Comparison of ENCODE assay signal across 8 cellular contexts in the genomic region with DNA sequence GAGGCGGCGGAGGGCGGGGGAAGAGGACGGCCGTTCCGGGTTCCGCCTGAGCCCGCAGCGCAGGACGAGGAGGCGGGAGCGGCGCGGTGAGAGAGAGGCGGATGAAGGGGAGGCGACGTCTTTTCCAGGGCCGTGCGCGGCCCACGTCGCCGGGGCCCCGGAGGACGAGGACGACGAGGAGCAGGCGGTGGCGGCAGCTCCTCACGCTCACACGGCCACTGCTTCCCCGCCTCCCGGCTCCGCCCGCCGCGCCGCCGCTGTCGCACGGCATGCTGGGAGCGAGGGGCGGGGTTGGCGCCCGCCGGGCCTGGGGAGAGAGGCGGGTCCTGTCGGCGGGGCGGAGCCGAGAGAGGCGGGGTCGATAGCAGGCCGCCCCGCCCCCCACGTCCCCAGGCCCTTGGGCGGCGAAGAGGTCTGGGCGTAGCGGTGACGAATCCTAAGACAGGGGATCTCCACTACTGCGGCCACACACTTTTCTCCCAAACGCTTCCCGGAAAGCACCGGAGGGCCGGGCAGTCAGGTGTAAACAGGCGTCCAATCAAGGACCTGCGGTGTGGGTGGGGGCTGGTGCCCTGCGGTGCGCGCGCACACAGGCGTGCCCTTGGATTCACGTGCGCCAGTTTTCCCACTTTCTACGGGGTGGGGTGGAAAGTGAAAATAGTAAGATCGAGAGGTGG. TPM values are rescaled to one million over a fixed set of nuclear protein-coding genes. Genes with fewer than 3 reads are reported as not detected.
A peak's percentile ranks its signal among the peaks of the same experiment; 100 is the strongest.
DNase-seq lines count a peak whose midpoint lies in the region; ATAC-seq and TF ChIP-seq lines count a peak whose summit lies in the region.
"Not testable (repeated sequence)": the region's sequence is repeated elsewhere in the genome, so short reads cannot be mapped to it uniquely, and the experiment has no call there.

A gene (minus strand): TSS at position 220 of the 677 bp plus-strand sequence. CDS start 367 bp downstream, outside the sequence.

- H3K4me1 ChIP-seq in CD4-positive, alpha-beta memory T cell (ENCODE audit: insufficient read depth, low read length): peaks cover 29% of the 10 kb centered on the region
- peaks cover 0 to 10% (median under 1%) of the 10 kb centered on the region in 4 donors for H3K4me1 ChIP-seq in right lobe of liver

- H3K27me3 ChIP-seq in CD4-positive, alpha-beta memory T cell (ENCODE audit: insufficient read depth, low read length); dorsolateral prefrontal cortex; right lobe of liver: not testable (repeated sequence)

- peaks cover 16 to 43% (median 31%) of the 10 kb centered on the region in 4 donors for H3K4me1 Mint-ChIP-seq in CD4-positive, alpha-beta memory T cell
- H3K4me1 Mint-ChIP-seq in activated CD4-positive, alpha-beta memory T cell treated with anti-CD3 and anti-CD28 coated beads, Interleukin-2, amount 10 ng/mL, durations not matched to agents 7 days and 5 days: peaks cover 27% of the 10 kb centered on the region

- DNase-seq in CD4-positive, alpha-beta memory T cell: peak; percentile 91 to 96 (median 94)
- DNase-seq in HK-2 (ENCODE audit: unreplicated experiment): peak; percentile 95
- DNase-seq in NCI-H82 treated with DMSO at 0.1 percent for 48 hours (lab: John Stamatoyannopoulos, UW; ENCODE audit: unreplicated experiment): peak; percentile 82
- DNase-seq in activated CD4-positive, alpha-beta memory T cell treated with anti-CD3 and anti-CD28 coated beads, Interleukin-2, amount 10 ng/mL, durations not matched to agents 7 days and 5 days: peak; percentile 93
- peak; percentile 75 to 96 (median 85) for DNase-seq in dorsolateral prefrontal cortex
- DNase-seq in right lobe of liver: peak; percentile 94 to 97 (median 96)
- peak; percentile 91 for DNase-seq in stimulated activated CD4-positive, alpha-beta T cell treated with anti-CD3 and anti-CD28 coated beads, Interleukin-4, amount 100 ng/mL, for 24 hours

- TF ChIP-seq POLR2A in right lobe of liver (IDR thresholded peaks at IDR 0.05): peak; percentile 91

- not testable (repeated sequence) for H3K36me3 Mint-ChIP-seq in CD4-positive, alpha-beta memory T cell; activated CD4-positive, alpha-beta memory T cell treated with anti-CD3 and anti-CD28 coated beads, Interleukin-2, amount 10 ng/mL, durations not matched to agents 7 days and 5 days (ENCODE audit: low read depth)

- not testable (repeated sequence) for H3K27me3 Mint-ChIP-seq in CD4-positive, alpha-beta memory T cell; activated CD4-positive, alpha-beta memory T cell treated with anti-CD3 and anti-CD28 coated beads, Interleukin-2, amount 10 ng/mL, durations not matched to agents 7 days and 5 days

- peak in 18 of 56 donors; percentile 6 to 51 (median 20) for TF ChIP-seq CTCF in dorsolateral prefrontal cortex (IDR thresholded peaks at IDR 0.05 in 54 of 56, conservative IDR thresholded peaks at IDR 0.05 in 2 of 56; ENCODE audit: low read depth in 1 of 56, partially characterized antibody in 56 of 56)
- TF ChIP-seq CTCF in right lobe of liver (IDR thresholded peaks at IDR 0.05): not testable (repeated sequence)

- POLR2A ChIA-PET in CD4-positive, alpha-beta memory T cell (lab: Charles Lee; ENCODE audit: partially characterized antibody): interaction anchor here (1.0 to 2.1 kb wide), 4 partner anchors 16 to 127 kb away, joined by 3 to 10 read pairs (median 4); a partner anchor contains a TSS
- POLR2A ChIA-PET in activated CD4-positive, alpha-beta memory T cell treated with anti-CD3 and anti-CD28 coated beads, Interleukin-2, amount 10 ng/mL, durations not matched to agents 7 days and 5 days (lab: Charles Lee): interaction anchor here (0.7 to 3.3 kb wide), 8 partner anchors 16 to 141 kb away, joined by 3 to 32 read pairs (median 5); a partner anchor contains a TSS

- H3K36me3 ChIP-seq in CD4-positive, alpha-beta memory T cell (ENCODE audit: insufficient read depth, low read length); right lobe of liver: not testable (repeated sequence)

- peak within 1 kb of the TSS; percentile 69 for H3K27ac ChIP-seq in CD4-positive, alpha-beta memory T cell (ENCODE audit: low read depth, low read length)
- H3K27ac ChIP-seq in dorsolateral prefrontal cortex (peak within 1 kb of the TSS in 57 of 59 donors; percentile 25 to 95 (median 74)), right lobe of liver (peak within 1 kb of the TSS; percentile 65 to 83 (median 66))

- intact Hi-C loops in CD4-positive, alpha-beta memory T cell (cut with micrococcal nuclease): loop anchor here (1.0 to 10.0 kb wide), 7 partner anchors 20 to 1816 kb away; a partner anchor contains a TSS
- intact Hi-C loops in dorsolateral prefrontal cortex (cut with DNase I): loop anchor here (2.0 to 5.0 kb wide), 2 partner anchors 42 to 124 kb away; a partner anchor contains a TSS
- intact Hi-C loops in right lobe of liver (cut with DNase I): not testable (repeated sequence)

- peak within 1 kb of the TSS; percentile 62 to 86 for H3K4me3 ChIP-seq in CD4-positive, alpha-beta memory T cell (ENCODE audit: low read length in 2 of 2)
- peak within 1 kb of the TSS; percentile 58 to 92 (median 78) for H3K4me3 ChIP-seq in dorsolateral prefrontal cortex
- peak within 1 kb of the TSS; percentile 63 to 74 (median 68) for H3K4me3 ChIP-seq in right lobe of liver

- H3K4me3 Mint-ChIP-seq in CD4-positive, alpha-beta memory T cell: peak within 1 kb of the TSS; percentile 89 to 99 (median 96)
- peak within 1 kb of the TSS; percentile 96 for H3K4me3 Mint-ChIP-seq in activated CD4-positive, alpha-beta memory T cell treated with anti-CD3 and anti-CD28 coated beads, Interleukin-2, amount 10 ng/mL, durations not matched to agents 7 days and 5 days

- 0% methylated on average over 10 of the region's 77 CpGs for WGBS in right lobe of liver (ENCODE audit: insufficient coverage, low coverage, low lambda C conversion rate, missing lambda C conversion rate)

- H3K9me3 Mint-ChIP-seq in CD4-positive, alpha-beta memory T cell; activated CD4-positive, alpha-beta memory T cell treated with anti-CD3 and anti-CD28 coated beads, Interleukin-2, amount 10 ng/mL, durations not matched to agents 7 days and 5 days: not testable (repeated sequence)

- not testable (repeated sequence) for H3K9me3 ChIP-seq in CD4-positive, alpha-beta memory T cell (ENCODE audit: control insufficient read depth in 1 of 2, low read length in 2 of 2); right lobe of liver

- ATAC-seq in GM19455 (IDR thresholded peaks at IDR 0.05; ENCODE audit: unreplicated experiment) (peak; percentile 81), right lobe of liver (peak; percentile 95 to 97 (median 96))

- CTCF ChIA-PET in CD4-positive, alpha-beta memory T cell (lab: Charles Lee; ENCODE audit: partially characterized antibody): interaction anchor here (1.2 kb wide), 1 partner anchor 125 kb away, joined by 6 read pairs; a partner anchor contains a TSS
- CTCF ChIA-PET in activated CD4-positive, alpha-beta memory T cell treated with anti-CD3 and anti-CD28 coated beads, Interleukin-2, amount 10 ng/mL, durations not matched to agents 7 days and 5 days (lab: Charles Lee): interaction anchor here (1.7 kb wide), 1 partner anchor 43 kb away, joined by 3 read pairs; no protein-coding TSS in a partner anchor

- peak within 1 kb of the TSS; percentile 82 to 99 (median 94) for H3K27ac Mint-ChIP-seq in CD4-positive, alpha-beta memory T cell
- peak within 1 kb of the TSS; percentile 95 for H3K27ac Mint-ChIP-seq in activated CD4-positive, alpha-beta memory T cell treated with anti-CD3 and anti-CD28 coated beads, Interleukin-2, amount 10 ng/mL, durations not matched to agents 7 days and 5 days

RNA-seq across cellular contexts. Expression of the gene that starts here (rescaled TPM):
- 100 to 1,000 TPM; 170 to 177 TPM for total RNA-seq in CD4-positive, alpha-beta memory T cell
- polyA plus RNA-seq in CD4-positive, alpha-beta memory T cell: 10 to 100 TPM in 1 of 2 donors, 1 to 10 TPM in 1; 5.4 to 19.0 TPM
- total RNA-seq in activated CD4-positive, alpha-beta memory T cell treated with anti-CD3 and anti-CD28 coated beads, Interleukin-2, amount 10 ng/mL, durations not matched to agents 7 days and 5 days: 100 to 1,000 TPM; 107 to 109 TPM
- total RNA-seq in dorsolateral prefrontal cortex: 100 to 1,000 TPM in 108 of 120 experiments, 10 to 100 TPM in 12; 85.4 to 168 (median 120) TPM
- 10 to 100 TPM; 29.6 to 45.9 (median 33.8) TPM for total RNA-seq in right lobe of liver

Comparison
In these comparisons a context has a peak if more than half of its experiments do, and no peak if none do; other contexts are left out.
1. Peak in every context shown above with its lines: DNase-seq, ATAC-seq, H3K4me3 ChIP-seq and H3K27ac ChIP-seq.